ENCODE assay signal across 20 cellular contexts in genomic region chr1:44024903-44025525, GRCh38. TPM values are rescaled to one million over a fixed set of nuclear protein-coding genes. Genes with fewer than 3 reads are reported as not detected.
A peak's percentile ranks its signal among the peaks of the same experiment; 100 is the strongest.
DNase-seq lines count a peak whose midpoint lies in the region; ATAC-seq and TF ChIP-seq lines count a peak whose summit lies in the region.
"Had no signal": no experiment of that assay in that cellular context is flagged by ENCODE, and none has a peak within 500 bp of the region (broad histone marks: within the 10 kb centered on the region; RNA-seq: fewer than 3 reads in every experiment).

No MANE protein-coding gene starts in this region.

- no peaks in the 10 kb centered on the region for H3K27me3 ChIP-seq in PC-9 (ENCODE audit: insufficient read depth, low read depth)

- no peaks in the 10 kb centered on the region for H3K9me2 ChIP-seq in PC-9 (ENCODE audit: insufficient read depth)

- no peaks in the 10 kb centered on the region for H3K27me3 Mint-ChIP-seq in osteocyte (ENCODE audit: unreplicated experiment)
- H3K27me3 Mint-ChIP-seq: activated naive CD8-positive, alpha-beta T cell; T-cell had no signal

- no peaks in the 10 kb centered on the region for H3K9me3 ChIP-seq in PC-9 (ENCODE audit: insufficient read depth, low read depth)
- H3K9me3 ChIP-seq: lower lobe of right lung had no signal

- peaks cover 9% of the 10 kb centered on the region for H3K36me3 Mint-ChIP-seq in osteocyte (ENCODE audit: unreplicated experiment)
- H3K36me3 Mint-ChIP-seq: CD8-positive, alpha-beta T cell; T-cell had no signal

- H3K4me1 Mint-ChIP-seq in osteocyte (ENCODE audit: unreplicated experiment), result peaks cover 37% of the 10 kb centered on the region

- H3K4me3 ChIP-seq in PC-9 (peak overlapping the region; percentile 30; the same call in 1 of the 2 replicates), epithelial cell of esophagus (ENCODE audit: low read length) (no peak overlapping the region)
- H3K4me3 ChIP-seq: GM23338, lower lobe of right lung had no signal

- CTCF ChIA-PET in PC-9 (lab: Charles Lee), result interaction anchor here (0.6 to 0.7 kb wide), 2 partner anchors 22 to 44 kb away, joined by 4 to 6 read pairs; no protein-coding TSS in a partner anchor

- H3K36me3 ChIP-seq in PC-9 (ENCODE audit: low read depth), result peaks cover 54% of the 10 kb centered on the region

- peaks cover 64% of the 10 kb centered on the region for H3F3A ChIP-seq in PC-9 (ENCODE audit: insufficient read depth, low read depth)

- POLR2A ChIA-PET in PC-9 (lab: Charles Lee; ENCODE audit: unreplicated experiment), result interaction anchor here (0.5 to 0.6 kb wide), 2 partner anchors 35 to 375 kb away, joined by 3 to 13 read pairs; no protein-coding TSS in a partner anchor

- peaks cover 45% of the 10 kb centered on the region for H3K79me2 ChIP-seq in PC-9 (ENCODE audit: low read depth)

- DNase-seq in ELR (ENCODE audit: low read depth) (peak; percentile 66), PC-9 (peak; percentile 49 to 91), epithelial cell of esophagus (ENCODE audit: low read depth) (peak; percentile 83), osteocyte (ENCODE audit: extremely low spot score, unreplicated experiment) (no peak), islet precursor cell (no peak), DMS79 treated with DMSO at 0.1 percent for 48 hours (lab: John Stamatoyannopoulos, UW) (no peak)
- DNase-seq: activated CD4-positive, alpha-beta T cell treated with anti-CD3 and anti-CD28 coated beads for 48 hours; CD8-positive, alpha-beta T cell; hippocampal formation; KG1; NCI-H2029; occipital lobe; right cardiac atrium; T-cell had no signal

- TF ChIP-seq CTCF in PC-9 (conservative IDR thresholded peaks at IDR 0.05) (no peak), epithelial cell of esophagus (IDR thresholded peaks at IDR 0.05; ENCODE audit: insufficient read depth, low read depth, low read length, missing control alignments) (no peak), osteocyte (IDR thresholded peaks at IDR 0.05) (no peak)

- H3K4me1 ChIP-seq in PC-9 (replicated peaks; ENCODE audit: insufficient read depth), result peaks cover 62% of the 10 kb centered on the region

- H3K9me3 Mint-ChIP-seq in osteocyte (ENCODE audit: unreplicated experiment), result no peaks in the 10 kb centered on the region
- H3K9me3 Mint-ChIP-seq: CD8-positive, alpha-beta T cell; endodermal cell; T-cell had no signal

- peak overlapping the region; percentile 81 for H3K27ac Mint-ChIP-seq in osteocyte (ENCODE audit: unreplicated experiment)
- H3K27ac Mint-ChIP-seq: activated naive CD8-positive, alpha-beta T cell; CD8-positive, alpha-beta T cell; endodermal cell; GM23338; T-cell had no signal

- H3K27ac ChIP-seq in PC-9, result peak overlapping the region; percentile 91
- H3K27ac ChIP-seq: lower lobe of right lung had no signal

- BruUV-seq in PC-9 (replicated peaks; lab: Mats Ljungman, UMichigan), result no TSS peak

- intact Hi-C loops in PC-9 (cut with micrococcal nuclease; ENCODE audit: unreplicated experiment), result no loop called here

- ATAC-seq in HG03175 (IDR thresholded peaks at IDR 0.05; ENCODE audit: unreplicated experiment), result no peak
- ATAC-seq: CD8-positive, alpha-beta T cell; GM23338; right cardiac atrium; Right ventricle myocardium inferior; T-cell had no signal

- H2AFZ ChIP-seq in PC-9, result no peak overlapping the region
- H2AFZ ChIP-seq: GM23338 had no signal

- peak overlapping the region; percentile 99 for H3K4me2 ChIP-seq in PC-9
- H3K4me2 ChIP-seq: GM23338 had no signal

- H3K4me3 Mint-ChIP-seq in osteocyte (ENCODE audit: unreplicated experiment), result peak overlapping the region; percentile 8
- H3K4me3 Mint-ChIP-seq: activated naive CD8-positive, alpha-beta T cell; CD8-positive, alpha-beta T cell; endodermal cell; GM23338; T-cell had no signal

- H4K20me1 ChIP-seq in PC-9 (ENCODE audit: insufficient read depth), result peaks cover 26% of the 10 kb centered on the region

RNA-seq across cellular contexts. Expression of gene SLC6A9, which starts 6.2 kb away (rescaled TPM):
- total RNA-seq in PC-9 (2021), result 57.7 and 70.1 TPM in 2 replicates
- 49.4 and 51.6 TPM in 2 replicates for total RNA-seq in osteocyte
- total RNA-seq: CD8-positive, alpha-beta T cell had no signal

RNA-seq across cellular contexts. Expression of gene CCDC24, which starts 33.6 kb away (rescaled TPM):
- total RNA-seq in PC-9 (2021) (47.9 and 56.5 TPM in 2 replicates), osteocyte (5.1 and 5.3 TPM in 2 replicates)

RNA-seq across cellular contexts. Expression of gene B4GALT2, which starts 46.0 kb away (rescaled TPM):
- total RNA-seq in PC-9 (2021) (66.2 and 72.9 TPM in 2 replicates), osteocyte (62.8 and 65.5 TPM in 2 replicates)

RNA-seq across cellular contexts. Expression of gene ATP6V0B, which starts 50.3 kb away (rescaled TPM):
- total RNA-seq in PC-9 (2021) (110 and 125 TPM in 2 replicates), osteocyte (128 and 130 TPM in 2 replicates)

RNA-seq across cellular contexts. Expression of gene DPH2, which starts 55.2 kb away (rescaled TPM):
- total RNA-seq in PC-9 (2021) (32.8 and 37.8 TPM in 2 replicates), osteocyte (21.7 and 22.4 TPM in 2 replicates)

Comparison
In these comparisons a context has a peak if more than half of its experiments do, and no peak if none do; other contexts are left out.
1. DNase-seq: peak in ELR (single experiment), PC-9 (2 of 2) and epithelial cell of esophagus (single experiment); none in osteocyte (single experiment), islet precursor cell (single experiment) and DMS79 treated with DMSO at 0.1 percent for 48 hours (single experiment).